Comparison of ENCODE assay signal across 15 cellular contexts in the genomic region with DNA sequence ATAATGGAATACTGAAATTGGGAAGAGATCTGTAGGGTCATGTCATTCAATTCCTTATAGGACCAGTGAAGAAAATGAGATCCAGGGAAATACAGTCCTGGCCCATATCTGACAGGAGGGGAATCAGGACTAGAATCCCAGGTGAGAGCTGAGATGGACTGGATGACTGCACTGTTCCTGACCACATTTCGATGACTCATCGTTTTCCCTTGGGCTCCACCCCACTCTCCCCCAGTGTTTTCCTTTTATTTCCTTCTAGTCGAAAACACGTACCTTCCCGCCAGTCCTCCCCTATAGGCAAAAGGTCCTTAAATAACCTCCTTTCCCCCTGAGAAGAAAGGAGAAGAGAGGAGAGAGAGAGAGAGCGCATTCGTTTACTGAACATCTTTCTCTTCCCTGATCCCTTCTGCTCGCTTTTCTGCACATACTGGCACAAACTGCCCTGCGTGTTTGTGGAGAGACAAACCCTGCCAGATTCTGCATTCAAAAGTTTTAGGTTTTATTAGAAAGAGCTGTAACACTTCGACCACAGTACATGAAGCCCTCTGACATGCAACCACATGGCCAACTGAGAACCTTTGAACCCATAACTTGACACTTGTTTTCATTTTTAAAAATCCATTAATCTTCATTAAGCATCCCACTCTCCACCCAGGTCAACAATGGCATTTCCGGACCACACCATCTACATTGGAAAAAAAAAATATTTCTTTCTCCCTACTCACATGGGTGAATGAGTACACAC.
DNase-seq lines count a peak whose midpoint lies in the region; ATAC-seq and TF ChIP-seq lines count a peak whose summit lies in the region.
"Had no signal": no experiment of that assay in that cellular context is flagged by ENCODE, and none has a peak within 500 bp of the region (broad histone marks: within the 10 kb centered on the region; RNA-seq: fewer than 3 reads in every experiment).

No MANE protein-coding gene starts in this region.

- no peak for DNase-seq in AG04449 (ENCODE audit: low read depth, low spot score)
- peak; percentile 54 for DNase-seq in HCT116 (ENCODE audit: low read depth, low spot score)
- no peak for DNase-seq in WTC11 (ENCODE audit: low spot score)
- peak; percentile 9 for DNase-seq in hepatic stellate cell (ENCODE audit: low spot score)
- no peak for DNase-seq in NCI-H2107 treated with DMSO at 0.1 percent for 48 hours (lab: John Stamatoyannopoulos, UW; ENCODE audit: unreplicated experiment)
- no peak for DNase-seq in left cardiac atrium
- no peak for DNase-seq in MV-4-11 (lab: John Stamatoyannopoulos, UW)
- DNase-seq: activated naive CD4-positive, alpha-beta T cell treated with anti-CD3 and anti-CD28 coated beads, Interleukin-2, amount 50 U/mL, for 16 hours; esophagus squamous epithelium; islet precursor cell; NCI-H146; SHP77; stimulated activated CD4-positive, alpha-beta T cell treated with anti-CD3 and anti-CD28 coated beads, Interleukin-2, amount 100 ng/mL, for 48 hours had no signal

- H3K4me1 ChIP-seq in HCT116 (ENCODE audit: control insufficient read depth in 1 of 2, insufficient read depth in 2 of 2, low read length in 2 of 2): peaks cover 14 to 20% of the 10 kb centered on the region in 2 experiments

- no peaks in the 10 kb centered on the region for H3K36me3 ChIP-seq in HCT116 (ENCODE audit: control insufficient read depth in 1 of 2, insufficient read depth in 2 of 2, low read length in 2 of 2)
- H3K36me3 ChIP-seq: esophagus squamous epithelium had no signal

- H4K20me1 ChIP-seq in HCT116 (ENCODE audit: insufficient read depth): no peaks in the 10 kb centered on the region

- no peaks in the 10 kb centered on the region for H3K36me3 Mint-ChIP-seq in WTC11
- H3K36me3 Mint-ChIP-seq: stimulated activated effector memory CD8-positive, alpha-beta T cell treated with anti-CD3 and anti-CD28 coated beads, Interleukin-12 subunit alpha, Interleukin-12 subunit beta, amount 100 ng/mL, for 72 hours had no signal

- no peak overlapping the region for H3K4me3 Mint-ChIP-seq in WTC11
- H3K4me3 Mint-ChIP-seq: stimulated activated effector memory CD8-positive, alpha-beta T cell treated with anti-CD3 and anti-CD28 coated beads, Interleukin-12 subunit alpha, Interleukin-12 subunit beta, amount 100 ng/mL, for 72 hours had no signal

- RAD21 ChIA-PET in HCT116 (lab: Charles Lee; ENCODE audit: low non-redundant PET in 1 of 2, low total read pairs in 2 of 2, uncharacterized antibody in 2 of 2, unreplicated experiment in 2 of 2): interaction anchor here (0.9 to 1.2 kb wide), 4 partner anchors 957 to 975 kb away, joined by 3 to 7 read pairs (median 3); a partner anchor contains a TSS

- H3K27ac ChIP-seq in HCT116 (ENCODE audit: low read depth, low read length): peak overlapping the region; percentile 56
- H3K27ac ChIP-seq: esophagus squamous epithelium had no signal

- H3K4me2 ChIP-seq in HCT116 (ENCODE audit: low read length): peak overlapping the region; percentile 67

- no peak for TF ChIP-seq POLR2A in HCT116 (IDR thresholded peaks at IDR 0.05; ENCODE audit: borderline replicate concordance, extremely low read depth, insufficient read depth, insufficient read length)

- intact Hi-C loops in HCT116 (cut with micrococcal nuclease): loop anchor here (1.0 kb wide), 1 partner anchor 975 kb away; no protein-coding TSS in a partner anchor
- intact Hi-C loops in left cardiac atrium (cut with DNase I): no loop called here

- no peaks in the 10 kb centered on the region for H3K27me3 Mint-ChIP-seq in WTC11 (ENCODE audit: low read depth)

- H3K27ac Mint-ChIP-seq in WTC11: no peak overlapping the region
- H3K27ac Mint-ChIP-seq: stimulated activated effector memory CD8-positive, alpha-beta T cell treated with anti-CD3 and anti-CD28 coated beads, Interleukin-12 subunit alpha, Interleukin-12 subunit beta, amount 100 ng/mL, for 72 hours had no signal

- H2AFZ ChIP-seq in HCT116 (ENCODE audit: low read depth, low read length, poor library complexity, severe bottlenecking): peak overlapping the region; percentile 94

- no peaks in the 10 kb centered on the region for H3K27me3 ChIP-seq in HCT116 (ENCODE audit: insufficient read depth, low read length)

- H3K9me3 ChIP-seq in HCT116 (ENCODE audit: control insufficient read depth in 1 of 2, insufficient read depth in 1 of 2, low read depth in 1 of 2, low read length in 2 of 2): no peaks in the 10 kb centered on the region
- H3K9me3 ChIP-seq: esophagus squamous epithelium had no signal

- CTCF ChIA-PET in AG04449 (lab: Yijun Ruan, JAX): interaction anchor here (0.8 to 2.1 kb wide), 9 partner anchors 10 to 956 kb away, joined by 3 to 7 read pairs (median 4); no protein-coding TSS in a partner anchor
- CTCF ChIA-PET in HCT116 (lab: Charles Lee): interaction anchor here (0.6 to 3.0 kb wide), 6 partner anchors 22 to 979 kb away, joined by 3 to 30 read pairs (median 3); a partner anchor contains a TSS
- CTCF ChIA-PET in WTC11 (lab: Charles Lee): interaction anchor here (0.7 to 2.0 kb wide), 14 partner anchors 10 to 977 kb away, joined by 3 to 12 read pairs (median 4); no protein-coding TSS in a partner anchor

- H3K9me2 ChIP-seq in HCT116 (ENCODE audit: insufficient read depth): no peaks in the 10 kb centered on the region

- H3K9me3 Mint-ChIP-seq in WTC11: no peaks in the 10 kb centered on the region

- H3K9ac ChIP-seq in HCT116 (ENCODE audit: low read length): 0 out of 2 replicates have a peak overlapping the region, but pooled peaks have one; percentile 16

- no TSS peak for BruUV-seq in HCT116 (replicated peaks; lab: Mats Ljungman, UMichigan)

- no peak for TF ChIP-seq RAD21 in HCT116 (IDR thresholded peaks at IDR 0.05; ENCODE audit: low read depth)

- TF ChIP-seq CTCF in AG04449 (IDR thresholded peaks at IDR 0.05; ENCODE audit: insufficient read depth, low read length, missing control alignments): no peak
- TF ChIP-seq CTCF in HCT116 (IDR thresholded peaks at IDR 0.05 in 2 of 3, conservative IDR thresholded peaks at IDR 0.05 in 1 of 3; ENCODE audit: borderline replicate concordance in 1 of 3, insufficient read depth in 1 of 3, low read depth in 2 of 3, low read length in 2 of 3): no peak
- no peak for TF ChIP-seq CTCF in WTC11 (IDR thresholded peaks at IDR 0.05)

- no peaks in the 10 kb centered on the region for H3K79me2 ChIP-seq in HCT116 (ENCODE audit: insufficient read depth, low read length)

- H3K4me1 Mint-ChIP-seq in WTC11: peaks cover 15% of the 10 kb centered on the region
- H3K4me1 Mint-ChIP-seq: stimulated activated effector memory CD8-positive, alpha-beta T cell treated with anti-CD3 and anti-CD28 coated beads, Interleukin-12 subunit alpha, Interleukin-12 subunit beta, amount 100 ng/mL, for 72 hours had no signal

- ATAC-seq in HCT116 (peak; percentile 83), WTC11 (peak; percentile 54), left cardiac atrium (no peak), GM21786 (IDR thresholded peaks at IDR 0.05; ENCODE audit: unreplicated experiment) (no peak)
- ATAC-seq: stimulated activated effector memory CD8-positive, alpha-beta T cell treated with anti-CD3 and anti-CD28 coated beads, Interleukin-12 subunit alpha, Interleukin-12 subunit beta, amount 100 ng/mL, for 72 hours had no signal

- peak overlapping the region; percentile 19; the same call in 1 of the 2 replicates for H3K4me3 ChIP-seq in AG04449 (ENCODE audit: low read depth, low read length)
- peak overlapping the region; percentile 12 to 43; a peak in 3 of 4 replicates for H3K4me3 ChIP-seq in HCT116 (replicated peaks in 1 of 2; ENCODE audit: low read depth in 1 of 2, low read length in 2 of 2)
- H3K4me3 ChIP-seq: esophagus squamous epithelium had no signal

- POLR2A ChIA-PET in AG04449 (lab: Yijun Ruan, JAX) (interaction anchor here (1.1 kb wide), 1 partner anchor 83 kb away, joined by 4 read pairs; no protein-coding TSS in a partner anchor), HCT116 (lab: Charles Lee) (interaction anchor here (1.4 kb wide), 1 partner anchor 975 kb away, joined by 3 read pairs; no protein-coding TSS in a partner anchor), WTC11 (lab: Charles Lee) (no interaction called here)

TF ChIP-seq in HCT116, 20 proteins besides CTCF, POLR2A, EP300 and RAD21:
- TF ChIP-seq TCF7L2 (IDR thresholded peaks at IDR 0.05; ENCODE audit: borderline replicate concordance, extremely low read depth, insufficient read depth, insufficient read length) (no peak), EZH2 (IDR thresholded peaks at IDR 0.05) (no peak), POLR2AphosphoS5 (IDR thresholded peaks at IDR 0.05; ENCODE audit: low read depth, low read length) (peak; percentile 27; the same call in 1 of the 2 replicates), CEBPB (IDR thresholded peaks at IDR 0.05; ENCODE audit: low read depth) (no peak), CBX3 (IDR thresholded peaks at IDR 0.05; ENCODE audit: low read depth) (peak; percentile 37; the same call in 1 of the 2 replicates), FOSL1 (IDR thresholded peaks at IDR 0.05; ENCODE audit: low read depth) (peak; percentile 76), JUND (IDR thresholded peaks at IDR 0.05) (peak; percentile 74)
- TF ChIP-seq, protein P1, sequence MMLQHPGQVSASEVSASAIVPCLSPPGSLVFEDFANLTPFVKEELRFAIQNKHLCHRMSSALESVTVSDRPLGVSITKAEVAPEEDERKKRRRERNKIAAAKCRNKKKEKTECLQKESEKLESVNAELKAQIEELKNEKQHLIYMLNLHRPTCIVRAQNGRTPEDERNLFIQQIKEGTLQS (IDR thresholded peaks at IDR 0.05): no peak

TF ChIP-seq in WTC11, 78 proteins besides CTCF, POLR2A, EP300 and RAD21:
- TF ChIP-seq MXD4 (CRISPR knock-in tag; IDR thresholded peaks at IDR 0.05; ENCODE audit: borderline replicate concordance) (no peak), ZNF416 (CRISPR knock-in tag; IDR thresholded peaks at IDR 0.05) (no peak), TP53 (CRISPR knock-in tag; IDR thresholded peaks at IDR 0.05) (no peak), ELF4 (CRISPR knock-in tag; IDR thresholded peaks at IDR 0.05; ENCODE audit: low read depth) (no peak), SOX15 (CRISPR knock-in tag; IDR thresholded peaks at IDR 0.05) (no peak), TCF7 (CRISPR knock-in tag; IDR thresholded peaks at IDR 0.05; ENCODE audit: low read depth) (no peak)
- TF ChIP-seq, protein P2, sequence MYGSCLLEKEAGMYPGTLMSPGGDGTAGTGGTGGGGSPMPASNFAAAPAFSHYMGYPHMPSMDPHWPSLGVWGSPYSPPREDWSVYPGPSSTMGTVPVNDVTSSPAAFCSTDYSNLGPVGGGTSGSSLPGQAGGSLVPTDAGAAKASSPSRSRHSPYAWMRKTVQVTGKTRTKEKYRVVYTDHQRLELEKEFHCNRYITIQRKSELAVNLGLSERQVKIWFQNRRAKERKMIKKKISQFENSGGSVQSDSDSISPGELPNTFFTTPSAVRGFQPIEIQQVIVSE (CRISPR knock-in tag; IDR thresholded peaks at IDR 0.05; ENCODE audit: borderline replicate concordance): no peak

Comparison
In these comparisons a context has a peak if more than half of its experiments do, and no peak if none do; other contexts are left out.
1. DNase-seq: peak in HCT116 (single experiment) and hepatic stellate cell (single experiment); none in AG04449 (single experiment), WTC11 (single experiment), NCI-H2107 treated with DMSO at 0.1 percent for 48 hours (single experiment), left cardiac atrium (single experiment) and MV-4-11 (single experiment).
2. ATAC-seq: peak in HCT116 (single experiment) and WTC11 (single experiment); none in left cardiac atrium (0 of 2) and GM21786 (single experiment).